ENCODE assay signal across 8 cellular contexts in the genomic region with DNA sequence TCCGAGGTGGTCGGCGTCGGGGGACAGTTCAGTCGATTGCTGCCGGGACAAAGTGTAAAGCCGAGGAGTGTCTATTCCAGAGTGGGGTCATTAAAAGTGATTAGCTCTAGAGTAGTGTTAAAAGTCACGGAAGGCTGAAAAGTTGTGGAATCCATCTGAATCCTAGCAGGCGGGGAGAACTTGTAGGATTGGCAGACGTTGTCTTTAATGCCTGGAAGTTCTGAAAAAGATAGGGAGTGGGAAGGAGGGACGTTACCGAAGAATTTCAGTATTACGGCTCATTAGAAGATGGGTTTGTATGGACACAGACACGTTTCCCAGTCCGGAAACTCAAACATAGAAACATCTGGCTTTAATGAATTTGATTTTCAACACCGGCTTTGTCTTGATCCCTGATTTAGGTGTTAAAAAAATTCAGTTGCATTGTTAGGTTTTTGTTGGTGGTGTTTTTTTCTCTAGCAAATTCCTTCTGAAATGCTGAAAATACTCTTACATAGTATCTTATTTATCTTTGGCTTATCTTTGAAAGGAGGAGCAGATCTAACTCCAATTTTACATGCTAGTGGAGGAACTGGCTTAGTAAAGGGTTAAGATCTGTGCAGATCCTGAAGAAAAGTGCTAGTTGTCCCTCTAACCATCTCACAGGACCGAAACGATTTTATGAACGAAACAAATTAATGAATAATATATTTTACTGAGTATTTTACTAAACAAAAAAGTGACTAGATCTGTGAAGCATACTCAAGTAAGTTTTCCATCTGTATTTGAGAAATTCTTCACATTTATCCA. TPM values are rescaled to one million over a fixed set of nuclear protein-coding genes. Genes with fewer than 3 reads are reported as not detected.
DNase-seq lines count a peak whose midpoint lies in the region; TF ChIP-seq lines count a peak whose summit lies in the region.

No MANE protein-coding gene starts in this region.

- no peaks in the 10 kb centered on the region for H3K9me3 Mint-ChIP-seq in CD8-positive, alpha-beta memory T cell
- peaks cover 1% of the 10 kb centered on the region for H3K9me3 Mint-ChIP-seq in activated naive CD8-positive, alpha-beta T cell treated with anti-CD3 and anti-CD28 coated beads for 36 hours

- TF ChIP-seq CTCF in sigmoid colon (IDR thresholded peaks at IDR 0.05) (no peak), GM10248 (IDR thresholded peaks at IDR 0.05; ENCODE audit: control extremely low read depth, extremely low read depth, low read depth, missing control alignments) (no peak)

- peak overlapping the region; percentile 96 for H3K27ac ChIP-seq in CD8-positive, alpha-beta memory T cell (ENCODE audit: low read depth, low read length)
- peak overlapping the region; percentile 97 to 100 (median 98) for H3K27ac ChIP-seq in sigmoid colon

- H3K4me3 Mint-ChIP-seq in CD8-positive, alpha-beta memory T cell: peak overlapping the region; percentile 88 to 100 (median 98)
- peak overlapping the region; percentile 98 for H3K4me3 Mint-ChIP-seq in activated naive CD8-positive, alpha-beta T cell treated with anti-CD3 and anti-CD28 coated beads for 36 hours

- intact Hi-C loops in sigmoid colon (cut with DNase I): loop anchor here (2.0 to 10.0 kb wide), 3 partner anchors 94 to 434 kb away; no protein-coding TSS in a partner anchor

- H3K36me3 ChIP-seq in CD8-positive, alpha-beta memory T cell (ENCODE audit: insufficient read depth, low read length): no peaks in the 10 kb centered on the region
- no peaks in the 10 kb centered on the region for H3K36me3 ChIP-seq in sigmoid colon

- POLR2A ChIA-PET in CD8-positive, alpha-beta memory T cell (lab: Charles Lee): interaction anchor here (1.2 to 2.5 kb wide), 3 partner anchors 139 to 223 kb away, joined by 4 to 14 read pairs (median 12); no protein-coding TSS in a partner anchor
- POLR2A ChIA-PET in GM10248 (lab: Yijun Ruan, JAX): interaction anchor here (0.6 kb wide), 1 partner anchor 222 kb away, joined by 3 read pairs; no protein-coding TSS in a partner anchor

- peaks cover 0 to 20% (median 0%) of the 10 kb centered on the region in 3 donors for H3K36me3 Mint-ChIP-seq in CD8-positive, alpha-beta memory T cell
- H3K36me3 Mint-ChIP-seq in activated naive CD8-positive, alpha-beta T cell treated with anti-CD3 and anti-CD28 coated beads for 36 hours: peaks cover 14% of the 10 kb centered on the region

- no peak for TF ChIP-seq EP300 in sigmoid colon (IDR thresholded peaks at IDR 0.05)

- 5 to 6% methylated on average over 19 of the region's 19 CpGs for WGBS in sigmoid colon, 2 donors

- H3K4me1 Mint-ChIP-seq in CD8-positive, alpha-beta memory T cell: peaks cover 64 to 89% (median 76%) of the 10 kb centered on the region in 3 donors
- peaks cover 48% of the 10 kb centered on the region for H3K4me1 Mint-ChIP-seq in activated naive CD8-positive, alpha-beta T cell treated with anti-CD3 and anti-CD28 coated beads for 36 hours

- DNase-seq in CD8-positive, alpha-beta memory T cell: no peak
- DNase-seq in HPDE6-E6E7 (ENCODE audit: extremely low spot score) (peak; percentile 19), hepatic stellate cell (ENCODE audit: low spot score) (peak; percentile 22), sigmoid colon (no peak), activated gamma-delta T cell (lab: John Stamatoyannopoulos, UW) (no peak), NCI-H2029 treated with DMSO at 0.1 percent for 48 hours (lab: John Stamatoyannopoulos, UW) (no peak), GM10248 (ENCODE audit: extremely low spot score) (no peak)
- DNase-seq in activated naive CD8-positive, alpha-beta T cell treated with anti-CD3 and anti-CD28 coated beads for 36 hours: no peak

- no peaks in the 10 kb centered on the region for H3K27me3 ChIP-seq in CD8-positive, alpha-beta memory T cell (ENCODE audit: insufficient read depth, low read length, poor library complexity, severe bottlenecking)
- H3K27me3 ChIP-seq in sigmoid colon: no peaks in the 10 kb centered on the region

- peaks cover 21% of the 10 kb centered on the region for H3K4me1 ChIP-seq in CD8-positive, alpha-beta memory T cell (ENCODE audit: insufficient read depth, low read length)
- peaks cover 0 to 35% (median 20%) of the 10 kb centered on the region in 4 donors for H3K4me1 ChIP-seq in sigmoid colon

- CTCF ChIA-PET in CD8-positive, alpha-beta memory T cell (lab: Charles Lee): interaction anchor here (1.1 to 1.8 kb wide), 4 partner anchors 10 to 259 kb away, joined by 4 to 7 read pairs (median 4); no protein-coding TSS in a partner anchor
- CTCF ChIA-PET in GM10248 (lab: Yijun Ruan, JAX): interaction anchor here (1.0 to 1.6 kb wide), 5 partner anchors 9 to 206 kb away, joined by 3 to 4 read pairs (median 3); no protein-coding TSS in a partner anchor

- TF ChIP-seq POLR2A in sigmoid colon (IDR thresholded peaks at IDR 0.05): no peak

- H3K9me3 ChIP-seq in CD8-positive, alpha-beta memory T cell (ENCODE audit: low read length): no peaks in the 10 kb centered on the region
- no peaks in the 10 kb centered on the region for H3K9me3 ChIP-seq in sigmoid colon

- no peaks in the 10 kb centered on the region for H3K27me3 Mint-ChIP-seq in CD8-positive, alpha-beta memory T cell
- no peaks in the 10 kb centered on the region for H3K27me3 Mint-ChIP-seq in activated naive CD8-positive, alpha-beta T cell treated with anti-CD3 and anti-CD28 coated beads for 36 hours

- H3K4me3 ChIP-seq in CD8-positive, alpha-beta memory T cell (ENCODE audit: low read length): peak overlapping the region; percentile 89
- H3K4me3 ChIP-seq in sigmoid colon: peak overlapping the region; percentile 87 to 99 (median 94)

- H3K27ac Mint-ChIP-seq in CD8-positive, alpha-beta memory T cell: peak overlapping the region; percentile 87 to 99 (median 96)
- H3K27ac Mint-ChIP-seq in activated naive CD8-positive, alpha-beta T cell treated with anti-CD3 and anti-CD28 coated beads for 36 hours: peak overlapping the region; percentile 97

RNA-seq across cellular contexts. Expression of gene MKLN1, which starts 0.9 kb away (rescaled TPM):
- total RNA-seq in CD8-positive, alpha-beta memory T cell: 10 to 100 TPM; 31.0 to 34.0 TPM
- polyA plus RNA-seq in CD8-positive, alpha-beta memory T cell: 21.8 TPM
- 10 to 100 TPM; 32.4 to 36.7 TPM for total RNA-seq in activated naive CD8-positive, alpha-beta T cell treated with anti-CD3 and anti-CD28 coated beads for 36 hours
- total RNA-seq in sigmoid colon: 10 to 100 TPM; 48.2 to 68.1 (median 61.0) TPM
- polyA plus RNA-seq in sigmoid colon: 10 to 100 TPM in 1 of 3 donors, 1 to 10 TPM in 2; 6.6 to 11.8 (median 9.9) TPM

Comparison
In these comparisons a context has a peak if more than half of its experiments do, and no peak if none do; other contexts are left out.
1. DNase-seq: peak in HPDE6-E6E7 (single experiment) and hepatic stellate cell (single experiment); none in CD8-positive, alpha-beta memory T cell (0 of 5), activated naive CD8-positive, alpha-beta T cell treated with anti-CD3 and anti-CD28 coated beads for 36 hours (single experiment), sigmoid colon (single experiment), activated gamma-delta T cell (single experiment), NCI-H2029 treated with DMSO at 0.1 percent for 48 hours (single experiment) and GM10248 (single experiment).